Comparison of ENCODE assay signal across 8 cellular contexts in genomic region chr9:14428781-14429230, GRCh38.
DNase-seq lines count a peak whose midpoint lies in the region; ATAC-seq, FAIRE-seq and TF ChIP-seq lines count a peak whose summit lies in the region.

No MANE protein-coding gene starts in this region.

- H3K27me3 Mint-ChIP-seq in activated T-cell treated with anti-CD3 and anti-CD28 coated beads, Interleukin-2, amount 50 U/mL, for 72 hours (ENCODE audit: low read depth), result peaks cover 12% of the 10 kb centered on the region

- WGBS in heart left ventricle, 4 donors, result 8 to 11% (median 9%) methylated on average over 11 of the region's 11 CpGs

- H3K9me3 ChIP-seq in heart left ventricle, result no peaks in the 10 kb centered on the region

- H3K27ac ChIP-seq in heart left ventricle, result peak overlapping the region in 7 of 12 donors; percentile 23 to 54 (median 37)

- peak; percentile 81 for TF ChIP-seq CTCF in GM12873 (IDR thresholded peaks at IDR 0.05; ENCODE audit: insufficient read depth, low read depth, low read length, missing control alignments)
- TF ChIP-seq CTCF in heart left ventricle (IDR thresholded peaks at IDR 0.05), result peak; percentile 69 to 86 (median 80)

- no peak overlapping the region for H3K4me3 ChIP-seq in heart left ventricle

- H3K4me1 Mint-ChIP-seq in activated T-cell treated with anti-CD3 and anti-CD28 coated beads, Interleukin-2, amount 50 U/mL, for 72 hours (ENCODE audit: low read depth), result no peaks in the 10 kb centered on the region

- no peak overlapping the region for H3K27ac Mint-ChIP-seq in activated T-cell treated with anti-CD3 and anti-CD28 coated beads, Interleukin-2, amount 50 U/mL, for 72 hours

- no peaks in the 10 kb centered on the region for H3K36me3 ChIP-seq in heart left ventricle

- H3K9me3 Mint-ChIP-seq in activated T-cell treated with anti-CD3 and anti-CD28 coated beads, Interleukin-2, amount 50 U/mL, for 72 hours, result no peaks in the 10 kb centered on the region

- no peak overlapping the region for H3K4me3 Mint-ChIP-seq in activated T-cell treated with anti-CD3 and anti-CD28 coated beads, Interleukin-2, amount 50 U/mL, for 72 hours

- no peaks in the 10 kb centered on the region for H3K27me3 ChIP-seq in heart left ventricle

- no peaks in the 10 kb centered on the region for H3K36me3 Mint-ChIP-seq in activated T-cell treated with anti-CD3 and anti-CD28 coated beads, Interleukin-2, amount 50 U/mL, for 72 hours (ENCODE audit: insufficient read depth in 2 of 2)

- H3K4me1 ChIP-seq in heart left ventricle, result peaks cover 0 to 40% (median 17%) of the 10 kb centered on the region in 12 donors

- DNase-seq in NCI-H82 (lab: John Stamatoyannopoulos, UW) (peak; percentile 89), heart left ventricle (peak; percentile 67 to 80 (median 74)), renal cortical epithelial cell (ENCODE audit: low read depth) (peak; percentile 51)
- peak; percentile 42 to 49 for DNase-seq in activated T-cell treated with anti-CD3 and anti-CD28 coated beads, Interleukin-2, amount 50 U/mL, for 72 hours
- no peak for DNase-seq in activated CD4-positive, CD25-positive, alpha-beta regulatory T cell (lab: John Stamatoyannopoulos, UW)

- peak; percentile 94 for FAIRE-seq in A204.1 (lab: Jason Lieb, UNC)

- peak; percentile 47 for ATAC-seq in HG03521 (IDR thresholded peaks at IDR 0.05; ENCODE audit: unreplicated experiment)
- ATAC-seq in activated T-cell treated with anti-CD3 and anti-CD28 coated beads, Interleukin-2, amount 50 U/mL, for 72 hours (replicated peaks in 1 of 2), result no peak
- ATAC-seq in heart left ventricle, result peak; percentile 69 to 80 (median 76)

- TF ChIP-seq POLR2A in heart left ventricle (IDR thresholded peaks at IDR 0.05), result no peak

- intact Hi-C loops in heart left ventricle (cut with DNase I), result loop anchor here in 6 of 10 donors (2.0 to 10.0 kb wide), 6 partner anchors 77 to 1082 kb away; no protein-coding TSS in a partner anchor

Comparison
In these comparisons a context has a peak if more than half of its experiments do, and no peak if none do; other contexts are left out.
1. ATAC-seq: peak in HG03521 (single experiment) and heart left ventricle (4 of 4); none in activated T-cell treated with anti-CD3 and anti-CD28 coated beads, Interleukin-2, amount 50 U/mL, for 72 hours (0 of 2).
2. DNase-seq: peak in NCI-H82 (single experiment), activated T-cell treated with anti-CD3 and anti-CD28 coated beads, Interleukin-2, amount 50 U/mL, for 72 hours (2 of 2), heart left ventricle (5 of 5) and renal cortical epithelial cell (single experiment); none in activated CD4-positive, CD25-positive, alpha-beta regulatory T cell (0 of 4).